In genomic region chr3:44415421-44415820, GRCh38 we compare ENCODE assay signal across 22 cellular contexts.
A peak's percentile ranks its signal among the peaks of the same experiment; 100 is the strongest.
DNase-seq lines count a peak whose midpoint lies in the region; ATAC-seq and TF ChIP-seq lines count a peak whose summit lies in the region.
"Had no signal": no experiment of that assay in that cellular context is flagged by ENCODE, and none has a peak within 500 bp of the region (broad histone marks: within the 10 kb centered on the region; RNA-seq: fewer than 3 reads in every experiment).

No MANE protein-coding gene starts in this region.

- H3K4me2 ChIP-seq in neuronal stem cell (ENCODE audit: insufficient read depth, low read length, poor library complexity, severe bottlenecking): no peak overlapping the region
- H3K4me2 ChIP-seq: GM23338 had no signal

- H3K27me3 ChIP-seq in neuronal stem cell (ENCODE audit: control insufficient read depth in 3 of 3, insufficient read depth in 3 of 3, low read depth in 1 of 3, low read length in 3 of 3): no peaks in the 10 kb centered on the region
- H3K27me3 ChIP-seq in foreskin keratinocyte: no peaks in the 10 kb centered on the region
- H3K27me3 ChIP-seq: BE2C had no signal

- TF ChIP-seq CTCF in coronary artery (IDR thresholded peaks at IDR 0.05) (no peak), type B pancreatic cell (conservative IDR thresholded peaks at IDR 0.05) (no peak), foreskin keratinocyte (conservative IDR thresholded peaks at IDR 0.05) (no peak)

- H2BK120ac ChIP-seq in neuronal stem cell (ENCODE audit: low read depth, low read length): no peak overlapping the region

- no peak overlapping the region for H3K18ac ChIP-seq in neuronal stem cell (ENCODE audit: low read length)

- DNase-seq in HEK293T (ENCODE audit: extremely low spot score) (peak; percentile 4), coronary artery (ENCODE audit: low spot score) (peak; percentile 28), neuronal stem cell (ENCODE audit: low spot score) (no peak), type B pancreatic cell (ENCODE audit: extremely low spot score, unreplicated experiment) (peak; percentile 48), foreskin keratinocyte (no peak)
- DNase-seq: ACHN; BE2C; C1 segment of cervical spinal cord; CD4-positive, CD25-positive, alpha-beta regulatory T cell; CD8-positive, alpha-beta memory T cell; COR-L47; DMS 273 treated with DMSO at 0.1 percent for 48 hours; DMS53; DND-41; EL; HCEC 1CT; HFFc6; IMR-90 had no signal

- no peak overlapping the region for H2BK15ac ChIP-seq in neuronal stem cell (ENCODE audit: low read length)

- no peak overlapping the region for H3K14ac ChIP-seq in neuronal stem cell (ENCODE audit: low read length)

- peak overlapping the region; percentile 39 for H2AK5ac ChIP-seq in neuronal stem cell (ENCODE audit: low read depth, low read length)

- no peak overlapping the region for H3K4ac ChIP-seq in neuronal stem cell (ENCODE audit: low read length)

- POLR2A ChIA-PET in HEK293T (lab: Yijun Ruan, JAX): no interaction called here

- H3K4me1 Mint-ChIP-seq in type B pancreatic cell (ENCODE audit: unreplicated experiment): no peaks in the 10 kb centered on the region
- H3K4me1 Mint-ChIP-seq: CD4-positive, CD25-positive, alpha-beta regulatory T cell; CD8-positive, alpha-beta memory T cell had no signal

- H3K4me3 Mint-ChIP-seq in type B pancreatic cell: no peak overlapping the region
- H3K4me3 Mint-ChIP-seq: CD4-positive, CD25-positive, alpha-beta regulatory T cell; CD8-positive, alpha-beta memory T cell; GM23338; HFFc6 had no signal

- no peaks in the 10 kb centered on the region for H3K36me3 ChIP-seq in neuronal stem cell (replicated peaks in 1 of 2; ENCODE audit: control insufficient read depth in 2 of 2, insufficient read depth in 2 of 2, low read length in 2 of 2)
- H3K36me3 ChIP-seq: BE2C had no signal

- no CpG with 5 or more reads among the region's 11 CpGs for WGBS in neuronal stem cell (ENCODE audit: extremely low coverage in 2 of 2, insufficient read length in 2 of 2, insufficient replicate concordance in 1 of 2), 2 donors

- H3K4me1 ChIP-seq in neuronal stem cell (ENCODE audit: control insufficient read depth in 2 of 2, insufficient read depth in 1 of 2, low read depth in 1 of 2, low read length in 2 of 2) (peaks cover 0 to 4% of the 10 kb centered on the region in 2 donors), foreskin keratinocyte (no peaks in the 10 kb centered on the region)
- H3K4me1 ChIP-seq: BE2C had no signal

- H2AFZ ChIP-seq in neuronal stem cell (ENCODE audit: low read length): no peak overlapping the region
- H2AFZ ChIP-seq: GM23338 had no signal

- CTCF ChIA-PET in HEK293T (lab: Yijun Ruan, JAX): interaction anchor here (1.0 kb wide), 1 partner anchor 14 kb away, joined by 3 read pairs; no protein-coding TSS in a partner anchor

- H3K79me1 ChIP-seq in neuronal stem cell (ENCODE audit: low read depth, low read length): no peaks in the 10 kb centered on the region

- no peak overlapping the region for H4K91ac ChIP-seq in neuronal stem cell (ENCODE audit: low read depth, low read length, poor library complexity)

- H3K27ac ChIP-seq in coronary artery (no peak overlapping the region), neuronal stem cell (replicated peaks; ENCODE audit: low read length) (no peak overlapping the region), foreskin keratinocyte (no peak overlapping the region)
- H3K27ac ChIP-seq: HL-60 had no signal

- H4K8ac ChIP-seq in neuronal stem cell (ENCODE audit: low read depth, low read length): no peak overlapping the region

- no peaks in the 10 kb centered on the region for H3K9me3 ChIP-seq in neuronal stem cell (replicated peaks in 1 of 2; ENCODE audit: control insufficient read depth in 2 of 2, insufficient read depth in 1 of 2, low read depth in 1 of 2, low read length in 2 of 2)
- H3K9me3 ChIP-seq: BE2C had no signal

- peak overlapping the region; percentile 8 for H3K23ac ChIP-seq in neuronal stem cell (ENCODE audit: low read depth, low read length, poor library complexity)

- no peak for ATAC-seq in foreskin keratinocyte
- no peak for ATAC-seq in GM18907 (IDR thresholded peaks at IDR 0.05; ENCODE audit: unreplicated experiment)
- ATAC-seq: GM12878, GM23338 had no signal

- no peak overlapping the region for H3K4me3 ChIP-seq in coronary artery
- H3K4me3 ChIP-seq in neuronal stem cell (ENCODE audit: low read length in 2 of 2): no peak overlapping the region
- H3K4me3 ChIP-seq: GM12878, GM23338 had no signal

- no peak overlapping the region for H2BK5ac ChIP-seq in neuronal stem cell (ENCODE audit: low read length)

- H3K9me3 Mint-ChIP-seq in type B pancreatic cell: peaks cover 7% of the 10 kb centered on the region
- H3K9me3 Mint-ChIP-seq: CD8-positive, alpha-beta memory T cell; HFFc6 had no signal

- H3K27me3 Mint-ChIP-seq in type B pancreatic cell: no peaks in the 10 kb centered on the region
- H3K27me3 Mint-ChIP-seq: CD4-positive, CD25-positive, alpha-beta regulatory T cell; CD8-positive, alpha-beta memory T cell had no signal

- no peak overlapping the region for H3K9ac ChIP-seq in neuronal stem cell (ENCODE audit: low read depth, low read length, poor library complexity)

- no peaks in the 10 kb centered on the region for H3K36me3 Mint-ChIP-seq in type B pancreatic cell
- H3K36me3 Mint-ChIP-seq: CD4-positive, CD25-positive, alpha-beta regulatory T cell had no signal

- no peak overlapping the region for H2BK12ac ChIP-seq in neuronal stem cell (ENCODE audit: low read length)

- H3K27ac Mint-ChIP-seq in type B pancreatic cell: no peak overlapping the region
- H3K27ac Mint-ChIP-seq: CD8-positive, alpha-beta memory T cell; GM23338; HFFc6 had no signal

TF ChIP-seq in HEK293T, 16 proteins besides CTCF, POLR2A, EP300 and RAD21:
- no peak for TF ChIP-seq FOXK2 (IDR thresholded peaks at IDR 0.05)
- no peak for TF ChIP-seq L3MBTL2 (conservative IDR thresholded peaks at IDR 0.05)
- TF ChIP-seq LEF1 (IDR thresholded peaks at IDR 0.05; ENCODE audit: borderline replicate concordance): no peak
- no peak for TF ChIP-seq BHLHE40 (IDR thresholded peaks at IDR 0.05; ENCODE audit: borderline replicate concordance)
- no peak for TF ChIP-seq ZNF384 (IDR thresholded peaks at IDR 0.05)
- no peak for TF ChIP-seq HDGF (IDR thresholded peaks at IDR 0.05; ENCODE audit: borderline replicate concordance)
- TF ChIP-seq CTBP1 (IDR thresholded peaks at IDR 0.05; ENCODE audit: borderline replicate concordance): no peak
- TF ChIP-seq ELF4 (IDR thresholded peaks at IDR 0.05): no peak
- TF ChIP-seq PKNOX1 (IDR thresholded peaks at IDR 0.05): no peak
- TF ChIP-seq NFRKB (IDR thresholded peaks at IDR 0.05): no peak
- TF ChIP-seq SUZ12 (IDR thresholded peaks at IDR 0.05): no peak

Comparison
In these comparisons a context has a peak if more than half of its experiments do, and no peak if none do; other contexts are left out.
1. DNase-seq: peak in HEK293T (single experiment), coronary artery (single experiment) and type B pancreatic cell (single experiment); none in neuronal stem cell (single experiment) and foreskin keratinocyte (0 of 2).